Comparison of ENCODE assay signal across 19 cellular contexts in genomic region chr11:67349036-67349435, GRCh38. TPM values are rescaled to one million over a fixed set of nuclear protein-coding genes. Genes with fewer than 3 reads are reported as not detected.
DNase-seq lines count a peak whose midpoint lies in the region; ATAC-seq, FAIRE-seq and TF ChIP-seq lines count a peak whose summit lies in the region.
"Had no signal": no experiment of that assay in that cellular context is flagged by ENCODE, and none has a peak within 500 bp of the region (broad histone marks: within the 10 kb centered on the region; RNA-seq: fewer than 3 reads in every experiment).

No MANE protein-coding gene starts in this region.

- no peaks in the 10 kb centered on the region for H3K27me3 ChIP-seq in CD8-positive, alpha-beta T cell (ENCODE audit: insufficient read depth, low read length)
- no peaks in the 10 kb centered on the region for H3K27me3 ChIP-seq in hepatocyte
- H3K27me3 ChIP-seq: cardiac muscle cell, esophagus muscularis mucosa, tibial nerve had no signal

- intact Hi-C loops in CD8-positive, alpha-beta T cell (cut with DNase I, micrococcal nuclease), result no loop called here

- no peak for TF ChIP-seq RAD21 in A549 (conservative IDR thresholded peaks at IDR 0.05 in 1 of 2, IDR thresholded peaks at IDR 0.05 in 1 of 2)

- H3K4me3 ChIP-seq in A549 (no peak overlapping the region), hepatocyte (no peak overlapping the region)
- H3K4me3 ChIP-seq in CD8-positive, alpha-beta T cell (ENCODE audit: low read depth, low read length), result no peak overlapping the region
- H3K4me3 ChIP-seq: cardiac muscle cell, esophagus muscularis mucosa, tibial nerve had no signal

- H3K27ac ChIP-seq in A549 (peak overlapping the region; percentile 30 to 67; a peak in 5 of 6 replicates), hepatocyte (peak overlapping the region; percentile 57)
- H3K27ac ChIP-seq in CD8-positive, alpha-beta T cell (ENCODE audit: low read depth, low read length), result no peak overlapping the region
- H3K27ac ChIP-seq: cardiac muscle cell had no signal

- DNase-seq in A549 (ENCODE audit: low read depth in 1 of 2, low spot score in 1 of 2), result peak in 1 of 2 experiments; percentile 41
- DNase-seq in CD8-positive, alpha-beta T cell, result no peak
- no peak for DNase-seq in T-helper 17 cell
- no peak for DNase-seq in hepatocyte (ENCODE audit: low spot score)
- no peak for DNase-seq in foreskin melanocyte
- no peak for DNase-seq in stimulated activated naive CD8-positive, alpha-beta T cell treated with anti-CD3 and anti-CD28 coated beads, Interleukin-15, amount 100 ng/mL, for 72 hours
- no peak for DNase-seq in NCI-H2171 treated with DMSO at 0.1 percent for 48 hours (lab: John Stamatoyannopoulos, UW)
- DNase-seq in T-helper 2 cell, result no peak
- DNase-seq: activated CD4-positive, alpha-beta T cell treated with anti-CD3 and anti-CD28 coated beads for 48 hours; NCI-H1417; NCI-H510A treated with DMSO at 0.1 percent for 48 hours; nephron progenitor cell; stimulated activated CD4-positive, alpha-beta T cell treated with anti-CD3 and anti-CD28 coated beads, Interleukin-1b, Interleukin-23, amount 100 ng/mL, for 48 hours; stimulated activated naive CD4-positive, alpha-beta T cell treated with Interleukin-2 at 50 U/mL for 16 hours had no signal

- H3K4me2 ChIP-seq in A549 (0 out of 3 replicates have a peak overlapping the region, but pooled peaks have one; percentile 8), hepatocyte (no peak overlapping the region)

- no peaks in the 10 kb centered on the region for H3K27me3 Mint-ChIP-seq in CD8-positive, alpha-beta T cell (ENCODE audit: low read depth)
- no peaks in the 10 kb centered on the region for H3K27me3 Mint-ChIP-seq in T-helper 17 cell
- H3K27me3 Mint-ChIP-seq in stimulated activated naive CD8-positive, alpha-beta T cell treated with anti-CD3 and anti-CD28 coated beads, Interleukin-15, amount 100 ng/mL, for 72 hours, result no peaks in the 10 kb centered on the region

- 66% methylated on average over 5 of the region's 5 CpGs for WGBS in A549 (ENCODE audit: missing lambda C conversion rate)
- WGBS in hepatocyte (ENCODE audit: low lambda C conversion rate, missing lambda C conversion rate), result 75% methylated on average over 5 of the region's 5 CpGs

- no peak for FAIRE-seq in A549 (lab: Jason Lieb, UNC)
- FAIRE-seq: GM18507, HepG2 had no signal

- ATAC-seq in A549 (no peak), T-helper 17 cell (no peak)
- no peak for ATAC-seq in CD8-positive, alpha-beta T cell
- no peak for ATAC-seq in stimulated activated naive CD8-positive, alpha-beta T cell treated with anti-CD3 and anti-CD28 coated beads, Interleukin-15, amount 100 ng/mL, for 72 hours
- ATAC-seq: HepG2 had no signal

- H3K4me3 Mint-ChIP-seq in CD8-positive, alpha-beta T cell, result no peak overlapping the region
- H3K4me3 Mint-ChIP-seq in T-helper 17 cell, result no peak overlapping the region
- no peak overlapping the region for H3K4me3 Mint-ChIP-seq in stimulated activated naive CD8-positive, alpha-beta T cell treated with anti-CD3 and anti-CD28 coated beads, Interleukin-15, amount 100 ng/mL, for 72 hours
- H3K4me3 Mint-ChIP-seq: nephron progenitor cell had no signal

- TF ChIP-seq CTCF in A549 (IDR thresholded peaks at IDR 0.05) (no peak), hepatocyte (IDR thresholded peaks at IDR 0.05; ENCODE audit: poor library complexity) (no peak)
- no peak for TF ChIP-seq CTCF in CD8-positive, alpha-beta T cell (IDR thresholded peaks at IDR 0.05)

- H3K4me1 Mint-ChIP-seq in CD8-positive, alpha-beta T cell (ENCODE audit: low read depth), result peaks cover 72% of the 10 kb centered on the region
- H3K4me1 Mint-ChIP-seq in T-helper 17 cell, result peaks cover 57% of the 10 kb centered on the region
- H3K4me1 Mint-ChIP-seq in stimulated activated naive CD8-positive, alpha-beta T cell treated with anti-CD3 and anti-CD28 coated beads, Interleukin-15, amount 100 ng/mL, for 72 hours, result peaks cover 78% of the 10 kb centered on the region

- peaks cover 11% of the 10 kb centered on the region for H3K36me3 Mint-ChIP-seq in CD8-positive, alpha-beta T cell
- no peaks in the 10 kb centered on the region for H3K36me3 Mint-ChIP-seq in T-helper 17 cell (ENCODE audit: low read depth)

- H4K20me1 ChIP-seq in hepatocyte (ENCODE audit: insufficient read depth, poor library complexity, severe bottlenecking), result no peaks in the 10 kb centered on the region

- H3K27ac Mint-ChIP-seq in CD8-positive, alpha-beta T cell, result peak overlapping the region; percentile 62
- H3K27ac Mint-ChIP-seq in T-helper 17 cell, result peak overlapping the region; percentile 47
- H3K27ac Mint-ChIP-seq in stimulated activated naive CD8-positive, alpha-beta T cell treated with anti-CD3 and anti-CD28 coated beads, Interleukin-15, amount 100 ng/mL, for 72 hours, result no peak overlapping the region

- no peak overlapping the region for H2AFZ ChIP-seq in hepatocyte

- H3K9me3 ChIP-seq in A549 (no peaks in the 10 kb centered on the region), T-helper 17 cell (ENCODE audit: control insufficient read depth, low read length, poor library complexity, severe bottlenecking) (no peaks in the 10 kb centered on the region), hepatocyte (ENCODE audit: low read depth) (no peaks in the 10 kb centered on the region)
- no peaks in the 10 kb centered on the region for H3K9me3 ChIP-seq in CD8-positive, alpha-beta T cell (ENCODE audit: low read length)
- H3K9me3 ChIP-seq: esophagus muscularis mucosa, tibial nerve had no signal

- no peaks in the 10 kb centered on the region for H3K9me3 Mint-ChIP-seq in CD8-positive, alpha-beta T cell
- H3K9me3 Mint-ChIP-seq in stimulated activated naive CD8-positive, alpha-beta T cell treated with anti-CD3 and anti-CD28 coated beads, Interleukin-15, amount 100 ng/mL, for 72 hours, result no peaks in the 10 kb centered on the region
- H3K9me3 Mint-ChIP-seq: nephron progenitor cell had no signal

- POLR2A ChIA-PET in A549 (lab: Yijun Ruan, JAX), result interaction anchor here (0.8 to 1.6 kb wide), 3 partner anchors 25 to 79 kb away, joined by 3 to 10 read pairs (median 3); partner anchors contain the start of genes CLCF1, RAD9A and RPS6KB2
- POLR2A ChIA-PET in CD8-positive, alpha-beta T cell (lab: Charles Lee), result interaction anchor here (0.5 to 1.3 kb wide), 3 partner anchors 10 to 107 kb away, joined by 3 to 4 read pairs (median 3); no protein-coding TSS in a partner anchor

- no peak for TF ChIP-seq POLR2A in A549 (IDR thresholded peaks at IDR 0.05; ENCODE audit: low read length)

- CTCF ChIA-PET in A549 (lab: Yijun Ruan, JAX), result interaction anchor here (0.5 to 20.0 kb wide), 6 partner anchors 10 to 307 kb away, joined by 3 to 1913 read pairs (median 4); partner anchors contain the start of genes CLCF1, PPP1CA, RAD9A and TBC1D10C
- CTCF ChIA-PET in CD8-positive, alpha-beta T cell (lab: Charles Lee), result interaction anchor here (0.9 to 26.2 kb wide), 5 partner anchors 8 to 88 kb away, joined by 3 to 1319 read pairs (median 4); partner anchors contain the start of genes CLCF1 and RAD9A

- H3K9me2 ChIP-seq in hepatocyte (replicated peaks; ENCODE audit: insufficient read depth), result no peaks in the 10 kb centered on the region

- no peaks in the 10 kb centered on the region for H3K36me3 ChIP-seq in CD8-positive, alpha-beta T cell (ENCODE audit: insufficient read depth, low read length)
- no peaks in the 10 kb centered on the region for H3K36me3 ChIP-seq in hepatocyte (replicated peaks; ENCODE audit: insufficient read depth, low read depth)
- H3K36me3 ChIP-seq: cardiac muscle cell, esophagus muscularis mucosa, tibial nerve had no signal

- H3K4me1 ChIP-seq in A549, result peaks cover 78% of the 10 kb centered on the region
- peaks cover 57% of the 10 kb centered on the region for H3K4me1 ChIP-seq in CD8-positive, alpha-beta T cell (ENCODE audit: insufficient read depth, low read length)
- peaks cover 29% of the 10 kb centered on the region for H3K4me1 ChIP-seq in hepatocyte (ENCODE audit: insufficient read depth)

- peaks cover 16% of the 10 kb centered on the region for H3K79me2 ChIP-seq in hepatocyte

- TF ChIP-seq EP300 in A549 (IDR thresholded peaks at IDR 0.05), result no peak

RNA-seq across cellular contexts. Expression of gene POLD4, which starts 4.3 kb away (rescaled TPM):
- polyA plus RNA-seq in A549 (2011; rRNA removed) (140 and 157 TPM in 2 replicates), A549 (2017; fragmentation: RNase III; extraction: RNeasy Plus Mini Kit Qiagen cat#74134 plus additional on column Dnase treatment) (131 to 159 TPM (median 148 TPM) in 3 replicates), hepatocyte (97.4 and 117 TPM in 2 replicates)
- 213 and 248 TPM in 2 replicates for polyA plus RNA-seq in A549 (2012; cell fraction: cytosol; rRNA removed)
- polyA plus RNA-seq in A549 (2012; cell fraction: nucleus; rRNA removed), result 283 and 303 TPM in 2 replicates
- 45.2 and 61.1 TPM in 2 replicates for polyA minus RNA-seq in A549 (2011; rRNA and poly(A)+ RNA removed)
- 10 to 100 TPM; 32.4 to 41.9 TPM for total RNA-seq in CD8-positive, alpha-beta T cell
- total RNA-seq in T-helper 17 cell (10 to 100 TPM; 45.9 to 61.0 TPM), hepatocyte (69.8 and 74.4 TPM in 2 replicates)

RNA-seq across cellular contexts. Expression of gene CLCF1, which starts 24.4 kb away (rescaled TPM):
- polyA plus RNA-seq in A549 (2011; rRNA removed) (23.9 and 25.8 TPM in 2 replicates), A549 (2017; fragmentation: RNase III; extraction: RNeasy Plus Mini Kit Qiagen cat#74134 plus additional on column Dnase treatment) (31.0 to 37.1 TPM (median 36.0 TPM) in 3 replicates), hepatocyte (6.5 and 9.4 TPM in 2 replicates)
- polyA plus RNA-seq in A549 (2012; cell fraction: cytosol; rRNA removed), result 75.7 and 103 TPM in 2 replicates
- polyA plus RNA-seq in A549 (2012; cell fraction: nucleus; rRNA removed), result 204 and 212 TPM in 2 replicates
- 14.6 and 17.5 TPM in 2 replicates for polyA minus RNA-seq in A549 (2011; rRNA and poly(A)+ RNA removed)
- 1 to 10 TPM; 7.1 to 7.8 TPM for total RNA-seq in CD8-positive, alpha-beta T cell
- total RNA-seq in T-helper 17 cell (1 to 10 TPM; 7.3 to 7.5 TPM), hepatocyte (5.5 and 13.2 TPM in 2 replicates)

RNA-seq across cellular contexts. Expression of gene RAD9A, which starts 42.8 kb away (rescaled TPM):
- polyA plus RNA-seq in A549 (2011; rRNA removed) (19.0 and 19.6 TPM in 2 replicates), A549 (2017; fragmentation: RNase III; extraction: RNeasy Plus Mini Kit Qiagen cat#74134 plus additional on column Dnase treatment) (41.6 to 43.7 TPM (median 43.0 TPM) in 3 replicates), hepatocyte (20.2 and 25.0 TPM in 2 replicates)
- 56.6 and 74.8 TPM in 2 replicates for polyA plus RNA-seq in A549 (2012; cell fraction: cytosol; rRNA removed)
- polyA plus RNA-seq in A549 (2012; cell fraction: nucleus; rRNA removed), result 286 and 297 TPM in 2 replicates
- 12.8 and 14.6 TPM in 2 replicates for polyA minus RNA-seq in A549 (2011; rRNA and poly(A)+ RNA removed)
- total RNA-seq in CD8-positive, alpha-beta T cell, result 10 to 100 TPM; 13.7 to 14.1 TPM
- total RNA-seq in T-helper 17 cell (10 to 100 TPM; 21.5 to 40.5 TPM), hepatocyte (17.3 and 24.0 TPM in 2 replicates)

RNA-seq across cellular contexts. Expression of gene SSH3, which starts 45.7 kb away (rescaled TPM):
- polyA plus RNA-seq in A549 (2011; rRNA removed) (13.7 and 13.9 TPM in 2 replicates), A549 (2017; fragmentation: RNase III; extraction: RNeasy Plus Mini Kit Qiagen cat#74134 plus additional on column Dnase treatment) (18.6 to 24.1 TPM (median 23.8 TPM) in 3 replicates), hepatocyte (49.5 and 66.4 TPM in 2 replicates)
- polyA plus RNA-seq in A549 (2012; cell fraction: cytosol; rRNA removed), result 16.4 and 20.2 TPM in 2 replicates
- polyA plus RNA-seq in A549 (2012; cell fraction: nucleus; rRNA removed), result 66.0 and 81.7 TPM in 2 replicates
- 11.2 TPM in 2 replicates for polyA minus RNA-seq in A549 (2011; rRNA and poly(A)+ RNA removed)
- total RNA-seq in CD8-positive, alpha-beta T cell, result 1 to 10 TPM; 5.9 to 9.9 TPM
- total RNA-seq in T-helper 17 cell (10 to 100 TPM; 12.8 to 17.8 TPM), hepatocyte (27.7 and 29.7 TPM in 2 replicates)

RNA-seq across cellular contexts. Expression of gene PPP1CA, which starts 52.6 kb away (rescaled TPM):
- polyA plus RNA-seq in A549 (2011; rRNA removed) (174 and 178 TPM in 2 replicates), A549 (2017; fragmentation: RNase III; extraction: RNeasy Plus Mini Kit Qiagen cat#74134 plus additional on column Dnase treatment) (200 to 208 TPM (median 205 TPM) in 3 replicates), hepatocyte (242 TPM in 2 replicates)
- 405 and 423 TPM in 2 replicates for polyA plus RNA-seq in A549 (2012; cell fraction: cytosol; rRNA removed)
- 324 and 334 TPM in 2 replicates for polyA plus RNA-seq in A549 (2012; cell fraction: nucleus; rRNA removed)
- polyA minus RNA-seq in A549 (2011; rRNA and poly(A)+ RNA removed), result 239 and 243 TPM in 2 replicates
- 10 to 100 TPM; 40.5 to 42.2 TPM for total RNA-seq in CD8-positive, alpha-beta T cell
- total RNA-seq in T-helper 17 cell (100 to 1,000 TPM; 133 to 146 TPM), hepatocyte (146 and 152 TPM in 2 replicates)

Comparison
In these comparisons a context has a peak if more than half of its experiments do, and no peak if none do; other contexts are left out.
1. H3K27ac Mint-ChIP-seq: peak in CD8-positive, alpha-beta T cell (single experiment) and T-helper 17 cell (single experiment); none in stimulated activated naive CD8-positive, alpha-beta T cell treated with anti-CD3 and anti-CD28 coated beads, Interleukin-15, amount 100 ng/mL, for 72 hours (0 of 2).